Comparison of ENCODE assay signal across 14 cellular contexts in genomic region chr11:382081-382643, GRCh38. TPM values are rescaled to one million over a fixed set of nuclear protein-coding genes. Genes with fewer than 3 reads are reported as not detected.
DNase-seq lines count a peak whose midpoint lies in the region; ATAC-seq and TF ChIP-seq lines count a peak whose summit lies in the region.
"Had no signal": no experiment of that assay in that cellular context is flagged by ENCODE, and none has a peak within 500 bp of the region (broad histone marks: within the 10 kb centered on the region; RNA-seq: fewer than 3 reads in every experiment).

No MANE protein-coding gene starts in this region.

- H3K4me3 Mint-ChIP-seq in Caco-2 (ENCODE audit: unreplicated experiment) (no peak overlapping the region), WTC11 (no peak overlapping the region), memory B cell (no peak overlapping the region)
- H3K4me3 Mint-ChIP-seq: CD4-positive, alpha-beta memory T cell had no signal

- H3K27me3 Mint-ChIP-seq in Caco-2 (ENCODE audit: insufficient read depth, unreplicated experiment) (no peaks in the 10 kb centered on the region), WTC11 (ENCODE audit: low read depth) (peaks cover 6% of the 10 kb centered on the region; the same call in 1 of the 2 replicates), memory B cell (peaks cover 17% of the 10 kb centered on the region)

- TF ChIP-seq CTCF in Caco-2 (IDR thresholded peaks at IDR 0.05; ENCODE audit: insufficient read depth in 1 of 2, low read depth in 1 of 2, low read length in 1 of 2, severe bottlenecking in 1 of 2, unreplicated experiment in 1 of 2) (no peak), WTC11 (IDR thresholded peaks at IDR 0.05) (no peak)

- H3K27ac ChIP-seq in BLaER1 = peak overlapping the region; percentile 85
- no peak overlapping the region for H3K27ac ChIP-seq in effector memory CD4-positive, alpha-beta T cell (ENCODE audit: insufficient read depth, low read length, poor library complexity, severe bottlenecking)
- H3K27ac ChIP-seq: KMS-11 had no signal

- peak overlapping the region; percentile 12 for H3K27ac Mint-ChIP-seq in Caco-2 (ENCODE audit: unreplicated experiment)
- peak overlapping the region; percentile 65 for H3K27ac Mint-ChIP-seq in WTC11
- no peak overlapping the region for H3K27ac Mint-ChIP-seq in memory B cell
- H3K27ac Mint-ChIP-seq: CD4-positive, alpha-beta memory T cell had no signal

- POLR2A ChIA-PET in Caco-2 (lab: Charles Lee) = no interaction called here
- POLR2A ChIA-PET in WTC11 (lab: Charles Lee) = no interaction called here

- H3K9ac ChIP-seq in BLaER1 = peak overlapping the region; percentile 74
- H3K9ac ChIP-seq: KMS-11 had no signal

- peak overlapping the region; percentile 86 for H3K4me2 ChIP-seq in BLaER1
- H3K4me2 ChIP-seq: KMS-11 had no signal

- H3K4me1 Mint-ChIP-seq in Caco-2 (ENCODE audit: low read depth, unreplicated experiment) = no peaks in the 10 kb centered on the region
- no peaks in the 10 kb centered on the region for H3K4me1 Mint-ChIP-seq in WTC11
- peaks cover 4% of the 10 kb centered on the region for H3K4me1 Mint-ChIP-seq in memory B cell

- no TSS peak for BruUV-seq in Caco-2 (replicated peaks; lab: Mats Ljungman, UMichigan)

- H3K36me3 Mint-ChIP-seq in Caco-2 (ENCODE audit: insufficient read depth, unreplicated experiment) = peaks cover 22% of the 10 kb centered on the region
- peaks cover 13% of the 10 kb centered on the region for H3K36me3 Mint-ChIP-seq in WTC11
- no peaks in the 10 kb centered on the region for H3K36me3 Mint-ChIP-seq in memory B cell

- ATAC-seq in WTC11 (no peak; the same call in 1 of the 2 replicates), memory B cell (ENCODE audit: low read depth) (peak; percentile 51)

- H3K4me3 ChIP-seq in BLaER1 (peak overlapping the region; percentile 44; the same call in 1 of the 2 replicates), Caco-2 (ENCODE audit: low read depth, low read length) (no peak overlapping the region)
- H3K4me3 ChIP-seq in effector memory CD4-positive, alpha-beta T cell (ENCODE audit: insufficient read depth, low read depth, low read length, poor library complexity, severe bottlenecking) = no peak overlapping the region

- DNase-seq in Caco-2 (no peak), WTC11 (ENCODE audit: low spot score) (no peak), memory B cell (ENCODE audit: low spot score in 2 of 2) (no peak), NCI-H82 (lab: John Stamatoyannopoulos, UW) (no peak)
- DNase-seq in effector memory CD4-positive, alpha-beta T cell = no peak
- no peak for DNase-seq in stimulated activated CD4-positive, alpha-beta T cell treated with anti-CD3 and anti-CD28 coated beads, Interleukin-4, amount 100 ng/mL, for 24 hours
- DNase-seq in stimulated activated naive CD4-positive, alpha-beta T cell treated with Interleukin-2 at 50 U/mL for 16 hours (lab: John Stamatoyannopoulos, UW) = no peak
- DNase-seq: AML-193, NCI-H1417, NCI-H2029 treated with DMSO at 0.1 percent for 48 hours, NCI-H524 treated with DMSO at 0.1 percent for 48 hours had no signal

- H3K4me1 ChIP-seq in BLaER1 (peaks cover 43% of the 10 kb centered on the region), Caco-2 (peaks cover 6% of the 10 kb centered on the region; the same call in 1 of the 2 replicates)
- H3K4me1 ChIP-seq in effector memory CD4-positive, alpha-beta T cell (ENCODE audit: control insufficient read depth, insufficient read depth, low read length, poor library complexity, severe bottlenecking) = no peaks in the 10 kb centered on the region

- H3K27me3 ChIP-seq in BLaER1 (no peaks in the 10 kb centered on the region), Caco-2 (replicated peaks; ENCODE audit: control insufficient read depth, insufficient read depth, low read length) (no peaks in the 10 kb centered on the region)
- no peaks in the 10 kb centered on the region for H3K27me3 ChIP-seq in effector memory CD4-positive, alpha-beta T cell (replicated peaks; ENCODE audit: control insufficient read depth, insufficient read depth, low read length, poor library complexity, severe bottlenecking)

- CTCF ChIA-PET in Caco-2 (lab: Charles Lee) (no interaction called here), WTC11 (lab: Charles Lee) (no interaction called here)

- H3K9me3 Mint-ChIP-seq in Caco-2 (ENCODE audit: unreplicated experiment) = peaks cover 6% of the 10 kb centered on the region
- H3K9me3 Mint-ChIP-seq in WTC11 = peaks cover 8% of the 10 kb centered on the region
- H3K9me3 Mint-ChIP-seq in memory B cell = no peaks in the 10 kb centered on the region

- H4K20me1 ChIP-seq in BLaER1 = no peaks in the 10 kb centered on the region

- intact Hi-C loops in Caco-2 (cut with micrococcal nuclease; ENCODE audit: unreplicated experiment) = no loop called here

- H3K36me3 ChIP-seq in BLaER1 = peaks cover 9% of the 10 kb centered on the region
- H3K36me3 ChIP-seq in Caco-2 (ENCODE audit: control insufficient read depth, insufficient read depth, low read length) = no peaks in the 10 kb centered on the region
- H3K36me3 ChIP-seq in effector memory CD4-positive, alpha-beta T cell (ENCODE audit: control insufficient read depth, insufficient read depth, low read length) = no peaks in the 10 kb centered on the region

- peaks cover 31% of the 10 kb centered on the region for H3K9me3 ChIP-seq in BLaER1
- peaks cover 9% of the 10 kb centered on the region for H3K9me3 ChIP-seq in Caco-2
- H3K9me3 ChIP-seq in effector memory CD4-positive, alpha-beta T cell (ENCODE audit: control insufficient read depth, low read length) = peaks cover 5% of the 10 kb centered on the region

TF ChIP-seq in WTC11, 78 proteins besides CTCF, POLR2A, EP300 and RAD21:
- TF ChIP-seq ZNF423 (CRISPR knock-in tag; IDR thresholded peaks at IDR 0.05) (no peak), AFF4 (CRISPR knock-in tag; IDR thresholded peaks at IDR 0.05; ENCODE audit: borderline replicate concordance) (no peak), TCF7 (CRISPR knock-in tag; IDR thresholded peaks at IDR 0.05; ENCODE audit: low read depth) (no peak), HMGA2 (CRISPR knock-in tag; IDR thresholded peaks at IDR 0.05) (no peak), ELF4 (CRISPR knock-in tag; IDR thresholded peaks at IDR 0.05; ENCODE audit: low read depth) (no peak), GTF2I (CRISPR knock-in tag; conservative IDR thresholded peaks at IDR 0.05) (no peak), TEAD4 (CRISPR knock-in tag; IDR thresholded peaks at IDR 0.05) (no peak), SMAD4 (CRISPR knock-in tag; IDR thresholded peaks at IDR 0.05) (no peak), E2F4 (CRISPR knock-in tag; IDR thresholded peaks at IDR 0.05; ENCODE audit: borderline replicate concordance, low read depth) (no peak)

RNA-seq across cellular contexts. Expression of gene PKP3, which starts 11.8 kb away (rescaled TPM):
- 143 and 149 TPM in 2 replicates for total RNA-seq in Caco-2 (2022)
- 17.3 to 23.4 TPM (median 21.4 TPM) in 3 replicates for total RNA-seq in WTC11 (2021)
- total RNA-seq: CD4-positive, alpha-beta memory T cell had no signal

RNA-seq across cellular contexts. Expression of gene B4GALNT4, which starts 12.9 kb away (rescaled TPM):
- total RNA-seq in Caco-2 (2022) (30.7 and 35.6 TPM in 2 replicates), WTC11 (2021) (88.0 to 113 TPM (median 97.8 TPM) in 3 replicates)

RNA-seq across cellular contexts. Expression of gene SIGIRR, which starts 32.6 kb away (rescaled TPM):
- total RNA-seq in Caco-2 (2022) = 119 and 124 TPM in 2 replicates
- 85.2 to 98.9 TPM (median 91.8 TPM) in 3 replicates for total RNA-seq in WTC11 (2021)

RNA-seq across cellular contexts. Expression of gene ANO9, which starts 59.6 kb away (rescaled TPM):
- total RNA-seq in Caco-2 (2022) (85.5 and 92.6 TPM in 2 replicates), WTC11 (2021) (13.2 to 17.6 TPM (median 16.6 TPM) in 3 replicates)
